In genomic region chr2:174636979-174637378, GRCh38 we compare ENCODE assay signal across 15 cellular contexts. TPM values are rescaled to one million over a fixed set of nuclear protein-coding genes. Genes with fewer than 3 reads are reported as not detected.
DNase-seq lines count a peak whose midpoint lies in the region; ATAC-seq and TF ChIP-seq lines count a peak whose summit lies in the region.
"Had no signal": no experiment of that assay in that cellular context is flagged by ENCODE, and none has a peak within 500 bp of the region (broad histone marks: within the 10 kb centered on the region; RNA-seq: fewer than 3 reads in every experiment).

No MANE protein-coding gene starts in this region.

- H4K20me1 ChIP-seq in OCI-LY7 (ENCODE audit: insufficient read depth, low read length) (no peaks in the 10 kb centered on the region), mammary epithelial cell (ENCODE audit: insufficient read depth, low read length) (no peaks in the 10 kb centered on the region)

- no peak for ATAC-seq in activated T-cell treated with anti-CD3 and anti-CD28 coated beads, Interleukin-2, amount 50 U/mL, for 72 hours (replicated peaks in 1 of 2)
- ATAC-seq in stimulated activated naive CD8-positive, alpha-beta T cell treated with anti-CD3 and anti-CD28 coated beads, Interleukin-15, amount 100 ng/mL, for 72 hours, result no peak
- ATAC-seq: mucosa of descending colon, upper lobe of right lung had no signal

- intact Hi-C loops in OCI-LY7 (cut with micrococcal nuclease; ENCODE audit: unreplicated experiment) (loop anchor here (5.0 to 10.0 kb wide), 2 partner anchors 50 to 1282 kb away; partner anchors contain the start of gene CDCA7), Caco-2 (cut with micrococcal nuclease; ENCODE audit: unreplicated experiment) (no loop called here), mammary epithelial cell (cut with micrococcal nuclease) (no loop called here)

- 42% methylated on average over 2 of the region's 2 CpGs for WGBS in mammary epithelial cell (ENCODE audit: low coverage, missing lambda C conversion rate)

- H3K4me2 ChIP-seq in OCI-LY7 (ENCODE audit: low read length) (no peak overlapping the region), mammary epithelial cell (ENCODE audit: insufficient read depth, low read depth, low read length) (no peak overlapping the region)

- H3K9me3 Mint-ChIP-seq in activated T-cell treated with anti-CD3 and anti-CD28 coated beads, Interleukin-2, amount 50 U/mL, for 72 hours, result no peaks in the 10 kb centered on the region
- peaks cover 14% of the 10 kb centered on the region for H3K9me3 Mint-ChIP-seq in chondrocyte (ENCODE audit: low read depth)
- no peaks in the 10 kb centered on the region for H3K9me3 Mint-ChIP-seq in stimulated activated naive CD8-positive, alpha-beta T cell treated with anti-CD3 and anti-CD28 coated beads, Interleukin-15, amount 100 ng/mL, for 72 hours
- H3K9me3 Mint-ChIP-seq in Caco-2 (ENCODE audit: unreplicated experiment), result no peaks in the 10 kb centered on the region

- H3K27me3 Mint-ChIP-seq in activated T-cell treated with anti-CD3 and anti-CD28 coated beads, Interleukin-2, amount 50 U/mL, for 72 hours (ENCODE audit: low read depth), result no peaks in the 10 kb centered on the region
- H3K27me3 Mint-ChIP-seq in chondrocyte (ENCODE audit: low read depth), result no peaks in the 10 kb centered on the region
- H3K27me3 Mint-ChIP-seq in stimulated activated naive CD8-positive, alpha-beta T cell treated with anti-CD3 and anti-CD28 coated beads, Interleukin-15, amount 100 ng/mL, for 72 hours, result no peaks in the 10 kb centered on the region
- no peaks in the 10 kb centered on the region for H3K27me3 Mint-ChIP-seq in Caco-2 (ENCODE audit: insufficient read depth, unreplicated experiment)

- no peaks in the 10 kb centered on the region for H3K27me3 ChIP-seq in Caco-2 (replicated peaks; ENCODE audit: control insufficient read depth, insufficient read depth, low read length)
- H3K27me3 ChIP-seq in mammary epithelial cell (ENCODE audit: insufficient read depth, low read length), result no peaks in the 10 kb centered on the region
- H3K27me3 ChIP-seq: upper lobe of right lung had no signal

- H3K4me1 ChIP-seq in OCI-LY7 (ENCODE audit: insufficient read depth, low read length, poor library complexity, severe bottlenecking) (peaks cover 22% of the 10 kb centered on the region), Caco-2 (no peaks in the 10 kb centered on the region), mammary epithelial cell (ENCODE audit: insufficient read depth, low read length) (no peaks in the 10 kb centered on the region)

- BruUV-seq in OCI-LY7 (replicated peaks; lab: Mats Ljungman, UMichigan) (no TSS peak), Caco-2 (replicated peaks; lab: Mats Ljungman, UMichigan) (no TSS peak), mammary epithelial cell (replicated peaks; lab: Mats Ljungman, UMichigan) (no TSS peak)

- H3K4me3 ChIP-seq in OCI-LY7 (ENCODE audit: low read depth, low read length, poor library complexity, severe bottlenecking) (no peak overlapping the region), Caco-2 (ENCODE audit: low read depth, low read length) (no peak overlapping the region), mammary epithelial cell (replicated peaks in 1 of 3; ENCODE audit: insufficient read depth in 1 of 3, low read depth in 2 of 3, low read length in 3 of 3) (no peak overlapping the region)
- H3K4me3 ChIP-seq: mucosa of descending colon, upper lobe of right lung had no signal

- no peak for DNase-seq in activated T-cell treated with anti-CD3 and anti-CD28 coated beads, Interleukin-2, amount 50 U/mL, for 72 hours
- DNase-seq in activated T-cell treated with anti-CD3 and anti-CD28 coated beads for 4 hours, result no peak
- DNase-seq in OCI-LY7 (ENCODE audit: low spot score), result no peak
- no peak for DNase-seq in chondrocyte (ENCODE audit: low spot score)
- no peak for DNase-seq in stimulated activated naive CD8-positive, alpha-beta T cell treated with anti-CD3 and anti-CD28 coated beads, Interleukin-15, amount 100 ng/mL, for 72 hours
- no peak for DNase-seq in Caco-2
- DNase-seq in mammary epithelial cell, result no peak
- DNase-seq in ACHN, result no peak
- DNase-seq: dermis blood vessel endothelial cell, H7, MM.1S, mucosa of descending colon, NCI-H345, T-helper 9 cell, upper lobe of right lung had no signal

- H3K36me3 ChIP-seq in OCI-LY7 (ENCODE audit: insufficient read depth, low read length), result no peaks in the 10 kb centered on the region
- no peaks in the 10 kb centered on the region for H3K36me3 ChIP-seq in Caco-2 (ENCODE audit: control insufficient read depth, insufficient read depth, low read length)
- no peaks in the 10 kb centered on the region for H3K36me3 ChIP-seq in mammary epithelial cell (ENCODE audit: insufficient read depth, low read length)
- H3K36me3 ChIP-seq: upper lobe of right lung had no signal

- H3K9me3 ChIP-seq in OCI-LY7 (ENCODE audit: low read length), result no peaks in the 10 kb centered on the region
- H3K9me3 ChIP-seq in Caco-2, result no peaks in the 10 kb centered on the region
- H3K9me3 ChIP-seq in mammary epithelial cell (replicated peaks; ENCODE audit: insufficient read depth, low read length), result no peaks in the 10 kb centered on the region
- H3K9me3 ChIP-seq: mucosa of descending colon, upper lobe of right lung had no signal

- POLR2A ChIA-PET in OCI-LY7 (lab: Charles Lee) (interaction anchor here (0.6 kb wide), 1 partner anchor 234 kb away, joined by 3 read pairs; no protein-coding TSS in a partner anchor), Caco-2 (lab: Charles Lee) (no interaction called here)

- CTCF ChIA-PET in OCI-LY7 (lab: Charles Lee; ENCODE audit: unreplicated experiment) (no interaction called here), Caco-2 (lab: Charles Lee) (interaction anchor here (1.1 kb wide), 1 partner anchor 60 kb away, joined by 5 read pairs; no protein-coding TSS in a partner anchor), mammary epithelial cell (lab: Charles Lee; ENCODE audit: low non-redundant PET) (no interaction called here)

- H3K79me2 ChIP-seq in OCI-LY7 (ENCODE audit: insufficient read depth, low read depth, low read length) (peaks cover 19% of the 10 kb centered on the region), mammary epithelial cell (ENCODE audit: insufficient read depth, low read length) (no peaks in the 10 kb centered on the region)

- peak overlapping the region; percentile 42 to 58 for H3K4me3 Mint-ChIP-seq in activated T-cell treated with anti-CD3 and anti-CD28 coated beads, Interleukin-2, amount 50 U/mL, for 72 hours
- no peak overlapping the region for H3K4me3 Mint-ChIP-seq in chondrocyte (ENCODE audit: unreplicated experiment)
- peak overlapping the region; percentile 55 to 91 for H3K4me3 Mint-ChIP-seq in stimulated activated naive CD8-positive, alpha-beta T cell treated with anti-CD3 and anti-CD28 coated beads, Interleukin-15, amount 100 ng/mL, for 72 hours
- H3K4me3 Mint-ChIP-seq in Caco-2 (ENCODE audit: unreplicated experiment), result no peak overlapping the region

- H2AFZ ChIP-seq in OCI-LY7 (ENCODE audit: low read length) (no peak overlapping the region), mammary epithelial cell (ENCODE audit: low read depth, low read length) (no peak overlapping the region)

- dilution Hi-C loops in mammary epithelial cell (cut with HindIII; ENCODE audit: low sequenced_read_pairs), result no loop called here

- H3K36me3 Mint-ChIP-seq in activated T-cell treated with anti-CD3 and anti-CD28 coated beads, Interleukin-2, amount 50 U/mL, for 72 hours (ENCODE audit: insufficient read depth in 2 of 2), result peaks cover 14% of the 10 kb centered on the region in 2 donors
- H3K36me3 Mint-ChIP-seq in chondrocyte (ENCODE audit: low read depth) (peaks cover 5% of the 10 kb centered on the region), Caco-2 (ENCODE audit: insufficient read depth, unreplicated experiment) (no peaks in the 10 kb centered on the region)

- TF ChIP-seq CTCF in OCI-LY7 (conservative IDR thresholded peaks at IDR 0.05; ENCODE audit: low read length) (peak; percentile 42; the same call in 1 of the 2 replicates), chondrocyte (IDR thresholded peaks at IDR 0.05) (peak; percentile 42), Caco-2 (IDR thresholded peaks at IDR 0.05; ENCODE audit: insufficient read depth in 1 of 2, low read depth in 1 of 2, low read length in 1 of 2, severe bottlenecking in 1 of 2, unreplicated experiment in 1 of 2) (no peak), mammary epithelial cell (conservative IDR thresholded peaks at IDR 0.05 in 1 of 2, IDR thresholded peaks at IDR 0.05 in 1 of 2; ENCODE audit: extremely low read depth in 1 of 2, insufficient read depth in 1 of 2, low read depth in 1 of 2, low read length in 2 of 2) (no peak)

- no peaks in the 10 kb centered on the region for H3K9me2 ChIP-seq in OCI-LY7 (ENCODE audit: insufficient read depth, low read length)

- H3K27ac Mint-ChIP-seq in activated T-cell treated with anti-CD3 and anti-CD28 coated beads, Interleukin-2, amount 50 U/mL, for 72 hours, result peak overlapping the region; percentile 99
- peak overlapping the region; percentile 81 for H3K27ac Mint-ChIP-seq in chondrocyte (ENCODE audit: unreplicated experiment)
- H3K27ac Mint-ChIP-seq in stimulated activated naive CD8-positive, alpha-beta T cell treated with anti-CD3 and anti-CD28 coated beads, Interleukin-15, amount 100 ng/mL, for 72 hours, result peak overlapping the region; percentile 93 to 95
- no peak overlapping the region for H3K27ac Mint-ChIP-seq in Caco-2 (ENCODE audit: unreplicated experiment)

- no peak overlapping the region for H3K9ac ChIP-seq in mammary epithelial cell (ENCODE audit: insufficient read depth, low read length)

- H3K27ac ChIP-seq in OCI-LY7 (ENCODE audit: low read depth, low read length, poor library complexity, severe bottlenecking) (no peak overlapping the region), mammary epithelial cell (ENCODE audit: insufficient read depth, low read depth, low read length) (no peak overlapping the region)
- H3K27ac ChIP-seq: upper lobe of right lung had no signal

- H3K4me1 Mint-ChIP-seq in activated T-cell treated with anti-CD3 and anti-CD28 coated beads, Interleukin-2, amount 50 U/mL, for 72 hours (ENCODE audit: low read depth), result peaks cover 57% of the 10 kb centered on the region
- peaks cover 72% of the 10 kb centered on the region for H3K4me1 Mint-ChIP-seq in chondrocyte (ENCODE audit: low read depth)
- peaks cover 57% of the 10 kb centered on the region for H3K4me1 Mint-ChIP-seq in stimulated activated naive CD8-positive, alpha-beta T cell treated with anti-CD3 and anti-CD28 coated beads, Interleukin-15, amount 100 ng/mL, for 72 hours
- H3K4me1 Mint-ChIP-seq in Caco-2 (ENCODE audit: low read depth, unreplicated experiment), result no peaks in the 10 kb centered on the region

- in situ Hi-C loops in mammary epithelial cell (cut with MboI; ENCODE audit: low sequenced_read_pairs in 2 of 2) (no loop called here), ACHN (cut with HindIII; ENCODE audit: low pct_ligation_motif_present, low pct_unique_long_range_greater_than_20kb, low sequenced_read_pairs) (no loop called here)

RNA-seq across cellular contexts. Expression of gene WIPF1, which starts 39.4 kb away (rescaled TPM):
- 100 to 1,000 TPM; 198 to 237 TPM for total RNA-seq in activated T-cell treated with anti-CD3 and anti-CD28 coated beads, Interleukin-2, amount 50 U/mL, for 72 hours
- 22.7 and 27.1 TPM in 2 replicates for total RNA-seq in OCI-LY7 (2014; rRNA removed; shearing (Covaris generic))
- 183 and 192 TPM in 2 replicates for total RNA-seq in OCI-LY7 (2022)
- total RNA-seq in chondrocyte, result 60.0 to 68.9 TPM (median 61.8 TPM) in 3 replicates
- total RNA-seq in Caco-2 (2022), result 5.1 and 5.2 TPM in 2 replicates
- total RNA-seq in mammary epithelial cell, result 1 to 10 TPM in 1 of 2 donors, not detected in 1; 1.0 TPM
- 0.08 TPM for polyA plus RNA-seq in mammary epithelial cell
- polyA minus RNA-seq in mammary epithelial cell, result not detected

Comparison
In these comparisons a context has a peak if more than half of its experiments do, and no peak if none do; other contexts are left out.
1. H3K4me3 Mint-ChIP-seq: peak in activated T-cell treated with anti-CD3 and anti-CD28 coated beads, Interleukin-2, amount 50 U/mL, for 72 hours (2 of 2) and stimulated activated naive CD8-positive, alpha-beta T cell treated with anti-CD3 and anti-CD28 coated beads, Interleukin-15, amount 100 ng/mL, for 72 hours (2 of 2); none in chondrocyte (single experiment) and Caco-2 (single experiment).
2. CTCF ChIP-seq: peak in OCI-LY7 (single experiment) and chondrocyte (single experiment); none in Caco-2 (0 of 2) and mammary epithelial cell (0 of 2).